Comparison of ENCODE assay signal across 32 cellular contexts in the genomic region with DNA sequence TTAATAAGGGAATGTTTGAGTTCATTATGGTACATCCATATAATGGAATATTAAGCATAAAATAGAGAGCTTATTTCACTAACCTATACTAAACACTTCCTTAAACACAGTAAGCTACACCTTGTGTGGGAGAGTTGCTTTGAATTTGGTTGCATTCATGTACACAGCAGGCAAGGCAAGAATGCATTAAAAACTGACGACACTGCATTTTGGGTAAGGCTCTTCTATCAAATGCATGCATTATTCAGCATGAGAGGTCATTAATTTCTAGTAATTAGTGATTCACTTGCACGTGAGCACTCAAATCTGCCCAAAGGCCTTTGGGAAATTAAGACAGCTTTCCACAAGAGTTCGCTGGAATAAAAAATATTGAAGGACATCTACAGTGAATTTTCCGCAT. TPM values are rescaled to one million over a fixed set of nuclear protein-coding genes. Genes with fewer than 3 reads are reported as not detected.
DNase-seq lines count a peak whose midpoint lies in the region; ATAC-seq, FAIRE-seq and TF ChIP-seq lines count a peak whose summit lies in the region.
"Had no signal": no experiment of that assay in that cellular context is flagged by ENCODE, and none has a peak within 500 bp of the region (broad histone marks: within the 10 kb centered on the region; RNA-seq: fewer than 3 reads in every experiment).

No MANE protein-coding gene starts in this region.

- H2AFZ ChIP-seq in HepG2 (ENCODE audit: low read length) (no peak overlapping the region), IMR-90 (replicated peaks; ENCODE audit: low read length, poor library complexity) (no peak overlapping the region)

- BruUV-seq in HepG2 (replicated peaks; lab: Mats Ljungman, UMichigan), result no TSS peak
- BruUV-seq in IMR-90 (replicated peaks; lab: Mats Ljungman, UMichigan), result no TSS peak

- H3K56ac ChIP-seq in IMR-90 (ENCODE audit: extremely low read depth, insufficient read depth, low read length), result no peak overlapping the region

- H3K18ac ChIP-seq in IMR-90 (ENCODE audit: low read depth, low read length), result no peak overlapping the region

- H3K79me1 ChIP-seq in IMR-90 (ENCODE audit: low read depth in 1 of 2, low read length in 2 of 2), result no peaks in the 10 kb centered on the region

- H3K9ac ChIP-seq in HepG2 (ENCODE audit: insufficient read depth, low read depth, low read length) (no peak overlapping the region), IMR-90 (ENCODE audit: low read depth, low read length) (no peak overlapping the region)
- H3K9ac ChIP-seq: BLaER1; BLaER1 treated with 17β-estradiol and CSF1 and Interleukin-3, amounts not matched to agents 10 nM and 100 nM had no signal

- no peak overlapping the region for H3K23ac ChIP-seq in IMR-90 (ENCODE audit: low read depth, low read length)

- H3K9me3 ChIP-seq in HepG2 (ENCODE audit: low read length), result no peaks in the 10 kb centered on the region
- no peaks in the 10 kb centered on the region for H3K9me3 ChIP-seq in right lobe of liver
- H3K9me3 ChIP-seq in A549, result no peaks in the 10 kb centered on the region
- H3K9me3 ChIP-seq in IMR-90 (ENCODE audit: control insufficient read depth, insufficient read depth, low read length), result no peaks in the 10 kb centered on the region
- H3K9me3 ChIP-seq: BE2C, BLaER1, Caco-2 had no signal

- H3K4me3 ChIP-seq in HepG2 (replicated peaks in 1 of 3; ENCODE audit: insufficient read depth in 1 of 3, low read depth in 2 of 3, low read length in 3 of 3) (no peak overlapping the region), right lobe of liver (no peak overlapping the region), A549 (no peak overlapping the region), IMR-90 (ENCODE audit: insufficient read depth, low read depth, low read length) (no peak overlapping the region)
- H3K4me3 ChIP-seq: BLaER1; BLaER1 treated with 17β-estradiol and CSF1 and Interleukin-3, amounts not matched to agents 10 nM and 100 nM had no signal

- H3K27ac ChIP-seq in HepG2 (ENCODE audit: extremely low read length, insufficient read depth, low read length) (no peak overlapping the region), right lobe of liver (no peak overlapping the region), A549 (no peak overlapping the region), IMR-90 (ENCODE audit: insufficient read depth, low read length) (no peak overlapping the region)
- H3K27ac ChIP-seq: 22Rv1, BLaER1, C4-2B had no signal

- H3K4me2 ChIP-seq in HepG2 (ENCODE audit: low read depth, low read length), result no peak overlapping the region
- H3K4me2 ChIP-seq in A549, result no peak overlapping the region
- H3K4me2 ChIP-seq in IMR-90 (ENCODE audit: low read depth, low read length), result no peak overlapping the region
- H3K4me2 ChIP-seq: BLaER1; BLaER1 treated with 17β-estradiol and CSF1 and Interleukin-3, amounts not matched to agents 10 nM and 100 nM had no signal

- WGBS in HepG2 (ENCODE audit: low lambda C conversion rate), result 64% methylated on average over 4 of the region's 4 CpGs
- WGBS in right lobe of liver (ENCODE audit: insufficient coverage, low coverage, low lambda C conversion rate, missing lambda C conversion rate), result 69% methylated on average over 4 of the region's 4 CpGs
- WGBS in A549 (ENCODE audit: missing lambda C conversion rate), result 81% methylated on average over 4 of the region's 4 CpGs
- 0% methylated on average over 1 of the region's 4 CpGs; no CpG with 5 or more reads in 1 of the 2 experiments for WGBS in IMR-90 (ENCODE audit: extremely low coverage in 2 of 2, insufficient read length in 1 of 2), 2 experiments

- DNase-seq in HepG2 (ENCODE audit: low spot score) (no peak), right lobe of liver (no peak), A549 (ENCODE audit: low read depth in 1 of 2, low spot score in 1 of 2) (no peak), IMR-90 (no peak), NCI-H2081 (lab: John Stamatoyannopoulos, UW) (no peak), GM10266 (ENCODE audit: extremely low spot score) (no peak)
- DNase-seq: 8988T; ACHN; AML-193; BE2C; C1 segment of cervical spinal cord; Caco-2; Calu3; CD4-positive, alpha-beta memory T cell; CD4-positive, alpha-beta T cell; CD4-positive, CD25-positive, alpha-beta regulatory T cell; CD8-positive, alpha-beta memory T cell; CD8-positive, alpha-beta T cell; COR-L47; DMS 273 treated with DMSO at 0.1 percent for 48 hours; DMS153; DMS53; DMS79; DMS79 treated with DMSO at 0.1 percent for 48 hours; DND-41; EL had no signal

- in situ Hi-C loops in HepG2 (cut with HindIII; ENCODE audit: extremely low pct_ligation_motif_present, low pct_unique_long_range_greater_than_20kb), result no loop called here
- in situ Hi-C loops in IMR-90 (cut with MboI; ENCODE audit: low sequenced_read_pairs), result no loop called here

- TF ChIP-seq POLR2A in HepG2 (IDR thresholded peaks at IDR 0.05; ENCODE audit: insufficient read depth in 1 of 2, low read depth in 2 of 2, low read length in 2 of 2) (no peak), right lobe of liver (IDR thresholded peaks at IDR 0.05) (no peak), A549 (IDR thresholded peaks at IDR 0.05; ENCODE audit: low read length) (no peak), IMR-90 (IDR thresholded peaks at IDR 0.05; ENCODE audit: low read depth, low read length) (no peak)

- POLR2A ChIA-PET in HepG2 (lab: Yijun Ruan, JAX), result no interaction called here
- POLR2A ChIA-PET in A549 (lab: Yijun Ruan, JAX), result no interaction called here
- POLR2A ChIA-PET in IMR-90 (lab: Charles Lee; ENCODE audit: unreplicated experiment), result interaction anchor here (0.6 kb wide), 1 partner anchor 77 kb away, joined by 12 read pairs; no protein-coding TSS in a partner anchor

- no peaks in the 10 kb centered on the region for H3K79me2 ChIP-seq in HepG2 (ENCODE audit: insufficient read depth, low read length)

- ATAC-seq in HepG2, result no peak
- ATAC-seq in right lobe of liver, result no peak
- ATAC-seq in A549, result no peak
- no peak for ATAC-seq in IMR-90 (ENCODE audit: low read depth)
- ATAC-seq: CD8-positive, alpha-beta T cell had no signal

- no peak overlapping the region for H4K91ac ChIP-seq in IMR-90 (ENCODE audit: insufficient read depth, low read depth, low read length)

- H4K20me1 ChIP-seq in HepG2 (ENCODE audit: insufficient read depth, low read length) (no peaks in the 10 kb centered on the region), IMR-90 (ENCODE audit: insufficient read depth, low read length) (no peaks in the 10 kb centered on the region)
- H4K20me1 ChIP-seq: BLaER1; BLaER1 treated with 17β-estradiol and CSF1 and Interleukin-3, amounts not matched to agents 10 nM and 100 nM had no signal

- H3K9me1 ChIP-seq in IMR-90 (ENCODE audit: insufficient read depth, low read length), result no peaks in the 10 kb centered on the region

- H2BK120ac ChIP-seq in IMR-90 (ENCODE audit: low read depth, low read length), result no peak overlapping the region

- H3K14ac ChIP-seq in IMR-90 (replicated peaks; ENCODE audit: low read depth, low read length), result no peak overlapping the region

- no peaks in the 10 kb centered on the region for H3K4me1 ChIP-seq in HepG2 (ENCODE audit: insufficient read depth, low read length)
- H3K4me1 ChIP-seq in right lobe of liver, result no peaks in the 10 kb centered on the region
- peaks cover 6% of the 10 kb centered on the region; the same call in 1 of the 3 replicates for H3K4me1 ChIP-seq in A549
- H3K4me1 ChIP-seq in IMR-90 (ENCODE audit: control insufficient read depth, insufficient read depth, low read length), result no peaks in the 10 kb centered on the region
- H3K4me1 ChIP-seq: BE2C, Caco-2 had no signal

- no peak overlapping the region for H2BK5ac ChIP-seq in IMR-90 (ENCODE audit: low read depth, low read length, poor library complexity, severe bottlenecking)

- no peak overlapping the region for H4K5ac ChIP-seq in IMR-90 (ENCODE audit: low read depth, low read length)

- H2BK15ac ChIP-seq in IMR-90 (ENCODE audit: low read depth, low read length), result no peak overlapping the region

- no peak for TF ChIP-seq CTCF in HepG2 (CRISPR knock-in tag; IDR thresholded peaks at IDR 0.05)
- TF ChIP-seq CTCF in right lobe of liver (IDR thresholded peaks at IDR 0.05), result no peak
- TF ChIP-seq CTCF in A549 (IDR thresholded peaks at IDR 0.05), result no peak
- no peak for TF ChIP-seq CTCF in IMR-90 (conservative IDR thresholded peaks at IDR 0.05; ENCODE audit: low read depth, low read length)
- TF ChIP-seq CTCF in GM10266 (IDR thresholded peaks at IDR 0.05; ENCODE audit: control insufficient read depth, insufficient read depth, low read depth, missing control alignments), result no peak

- FAIRE-seq in HepG2 (lab: Jason Lieb, UNC) (no peak), A549 (lab: Jason Lieb, UNC) (no peak)
- FAIRE-seq: A204.1, D721Med had no signal

- H3K4ac ChIP-seq in IMR-90 (ENCODE audit: low read depth, low read length), result no peak overlapping the region

- H4K8ac ChIP-seq in IMR-90 (ENCODE audit: low read depth in 2 of 2, low read length in 2 of 2), result no peak overlapping the region

- no peak for TF ChIP-seq RAD21 in HepG2 (CRISPR knock-in tag; IDR thresholded peaks at IDR 0.05)
- TF ChIP-seq RAD21 in A549 (conservative IDR thresholded peaks at IDR 0.05 in 1 of 2, IDR thresholded peaks at IDR 0.05 in 1 of 2), result no peak
- no peak for TF ChIP-seq RAD21 in IMR-90 (IDR thresholded peaks at IDR 0.05; ENCODE audit: low read length)

- CTCF ChIA-PET in HepG2 (lab: Yijun Ruan, JAX; ENCODE audit: low intra/inter-chr PET ratio, low total read pairs), result no interaction called here
- CTCF ChIA-PET in A549 (lab: Yijun Ruan, JAX), result no interaction called here
- CTCF ChIA-PET in IMR-90 (lab: Yijun Ruan, JAX), result no interaction called here

- dilution Hi-C loops in IMR-90 (cut with HindIII; ENCODE audit: low sequenced_read_pairs, unreplicated experiment), result no loop called here

- H3K27me3 ChIP-seq in HepG2 (ENCODE audit: control insufficient read depth in 1 of 2, insufficient read depth in 2 of 2, low read length in 2 of 2), result no peaks in the 10 kb centered on the region
- H3K27me3 ChIP-seq in right lobe of liver, result no peaks in the 10 kb centered on the region
- no peaks in the 10 kb centered on the region for H3K27me3 ChIP-seq in IMR-90 (ENCODE audit: control insufficient read depth, insufficient read depth, low read length)
- H3K27me3 ChIP-seq: BE2C; BLaER1; BLaER1 treated with 17β-estradiol and CSF1 and Interleukin-3, amounts not matched to agents 10 nM and 100 nM had no signal

- H2AK9ac ChIP-seq in IMR-90 (replicated peaks; ENCODE audit: low read depth, low read length, poor library complexity), result no peak overlapping the region

- intact Hi-C loops in HepG2 (cut with micrococcal nuclease; ENCODE audit: unreplicated experiment), result no loop called here
- intact Hi-C loops in right lobe of liver (cut with DNase I), result no loop called here
- intact Hi-C loops in IMR-90 (cut with micrococcal nuclease), result no loop called here

- H2AK5ac ChIP-seq in IMR-90 (ENCODE audit: low read depth, low read length), result no peak overlapping the region

- H3K36me3 ChIP-seq in HepG2 (replicated peaks in 1 of 2; ENCODE audit: control insufficient read depth in 1 of 2, insufficient read depth in 2 of 2, low read length in 2 of 2) (no peaks in the 10 kb centered on the region), right lobe of liver (no peaks in the 10 kb centered on the region), IMR-90 (ENCODE audit: control insufficient read depth, insufficient read depth, low read length) (no peaks in the 10 kb centered on the region)
- H3K36me3 ChIP-seq: BE2C; BLaER1; BLaER1 treated with 17β-estradiol and CSF1 and Interleukin-3, amounts not matched to agents 10 nM and 100 nM had no signal

- no peak overlapping the region for H2BK20ac ChIP-seq in IMR-90 (ENCODE audit: low read depth, low read length)

- TF ChIP-seq EP300 in HepG2 (IDR thresholded peaks at IDR 0.05; ENCODE audit: low read depth in 2 of 2, low read length in 2 of 2) (no peak), HepG2 (CRISPR knock-in tag; IDR thresholded peaks at IDR 0.05; ENCODE audit: borderline replicate concordance) (no peak), A549 (IDR thresholded peaks at IDR 0.05) (no peak)

RNA-seq across cellular contexts. Expression of a gene that starts 8.8 kb away (rescaled TPM):
- total RNA-seq in HepG2 (2016; rRNA removed; fragmentation: Illumina TruSeq; extraction: Trizol) (18.2 and 31.9 TPM in 2 replicates), right lobe of liver (10 to 100 TPM; 12.2 to 37.1 (median 19.8) TPM), IMR-90 (2012; rRNA removed) (15.2 and 22.5 TPM in 2 replicates)
- 2.6 and 3.0 TPM in 2 replicates for total RNA-seq in HepG2 (2016; cell fraction: cytosol; rRNA removed; fragmentation: Illumina TruSeq; extraction: Trizol; ENCODE audit: low read depth)
- total RNA-seq in HepG2 (2016; cell fraction: insoluble cytoplasmic fraction; rRNA removed; fragmentation: Illumina TruSeq; extraction: Trizol), result 16.7 and 30.1 TPM in 2 replicates
- 4.1 and 4.9 TPM in 2 replicates for total RNA-seq in HepG2 (2016; cell fraction: membrane; rRNA removed; fragmentation: Illumina TruSeq; extraction: Trizol)
- total RNA-seq in HepG2 (2016; cell fraction: nucleus; rRNA removed; fragmentation: Illumina TruSeq; extraction: Trizol), result 23.2 and 31.2 TPM in 2 replicates
- polyA plus RNA-seq in HepG2 (2011; rRNA removed) (21.7 and 26.3 TPM in 2 replicates), A549 (2011; rRNA removed) (46.0 and 49.6 TPM in 2 replicates), A549 (2017; fragmentation: RNase III; extraction: RNeasy Plus Mini Kit Qiagen cat#74134 plus additional on column Dnase treatment) (35.9 to 42.8 TPM (median 38.4 TPM) in 3 replicates), IMR-90 (2012; rRNA removed) (19.1 and 20.0 TPM in 2 replicates)
- 13.0 and 20.8 TPM in 2 replicates for polyA plus RNA-seq in HepG2 (2011; cell fraction: cytosol; rRNA removed)
- polyA plus RNA-seq in HepG2 (2011; cell fraction: nucleus; rRNA removed), result 4.7 and 8.0 TPM in 2 replicates
- 21.6 and 26.0 TPM in 2 replicates for polyA plus RNA-seq in HepG2 (2012)
- polyA plus RNA-seq in HepG2 (2016; cell fraction: cytosol; fragmentation: Illumina TruSeq; extraction: Trizol; ENCODE audit: low read depth), result 2.1 and 2.3 TPM in 2 replicates
- 14.5 and 15.5 TPM in 2 replicates for polyA plus RNA-seq in HepG2 (2016; cell fraction: insoluble cytoplasmic fraction; fragmentation: Illumina TruSeq; extraction: Trizol; ENCODE audit: low read depth)
- polyA plus RNA-seq in HepG2 (2016; cell fraction: membrane; fragmentation: Illumina TruSeq; extraction: Trizol; ENCODE audit: low read depth), result 3.2 and 3.8 TPM in 2 replicates
- polyA plus RNA-seq in HepG2 (2016; cell fraction: nucleus; fragmentation: Illumina TruSeq; extraction: Trizol; ENCODE audit: insufficient read depth, low read depth), result 33.6 and 34.2 TPM in 2 replicates
- polyA minus RNA-seq in HepG2 (2011; rRNA and poly(A)+ RNA removed; ENCODE audit: low replicate concordance), result 5.2 and 5.5 TPM in 2 replicates
- polyA minus RNA-seq in HepG2 (2011; cell fraction: cytosol; rRNA and poly(A)+ RNA removed), result 12.0 and 12.4 TPM in 2 replicates
- 8.1 and 11.8 TPM in 2 replicates for polyA minus RNA-seq in HepG2 (2011; cell fraction: nucleus; rRNA and poly(A)+ RNA removed)
- polyA plus RNA-seq in A549 (2012; cell fraction: cytosol; rRNA removed), result 14.9 and 19.1 TPM in 2 replicates
- polyA plus RNA-seq in A549 (2012; cell fraction: nucleus; rRNA removed), result 14.4 and 16.9 TPM in 2 replicates
- 5.9 and 9.4 TPM in 2 replicates for polyA minus RNA-seq in A549 (2011; rRNA and poly(A)+ RNA removed)
- 2.7 and 3.4 TPM in 2 replicates for polyA plus RNA-seq in IMR-90 (2012; cell fraction: cytosol; rRNA removed)
- 0.92 and 5.3 TPM in 2 replicates for polyA plus RNA-seq in IMR-90 (2012; cell fraction: nucleus; rRNA removed; ENCODE audit: low replicate concordance)

RNA-seq across cellular contexts. Expression of a gene that starts 34.7 kb away (rescaled TPM):
- total RNA-seq in HepG2 (2016; rRNA removed; fragmentation: Illumina TruSeq; extraction: Trizol), result 59.0 and 81.1 TPM in 2 replicates
- total RNA-seq in HepG2 (2016; cell fraction: cytosol; rRNA removed; fragmentation: Illumina TruSeq; extraction: Trizol; ENCODE audit: low read depth), result 11.1 and 14.0 TPM in 2 replicates
- 49.0 and 74.0 TPM in 2 replicates for total RNA-seq in HepG2 (2016; cell fraction: insoluble cytoplasmic fraction; rRNA removed; fragmentation: Illumina TruSeq; extraction: Trizol)
- total RNA-seq in HepG2 (2016; cell fraction: membrane; rRNA removed; fragmentation: Illumina TruSeq; extraction: Trizol), result 17.4 and 21.9 TPM in 2 replicates
- 29.5 and 35.5 TPM in 2 replicates for total RNA-seq in HepG2 (2016; cell fraction: nucleus; rRNA removed; fragmentation: Illumina TruSeq; extraction: Trizol)
- 20.9 and 30.1 TPM in 2 replicates for polyA plus RNA-seq in HepG2 (2011; rRNA removed)
- 10.1 and 15.8 TPM in 2 replicates for polyA plus RNA-seq in HepG2 (2011; cell fraction: cytosol; rRNA removed)
- 4.5 and 5.8 TPM in 2 replicates for polyA plus RNA-seq in HepG2 (2011; cell fraction: nucleus; rRNA removed)
- 36.7 and 39.9 TPM in 2 replicates for polyA plus RNA-seq in HepG2 (2012)
- polyA plus RNA-seq in HepG2 (2016; cell fraction: cytosol; fragmentation: Illumina TruSeq; extraction: Trizol; ENCODE audit: low read depth), result 14.6 and 15.0 TPM in 2 replicates
- 77.4 and 82.2 TPM in 2 replicates for polyA plus RNA-seq in HepG2 (2016; cell fraction: insoluble cytoplasmic fraction; fragmentation: Illumina TruSeq; extraction: Trizol; ENCODE audit: low read depth)
- 14.6 and 17.0 TPM in 2 replicates for polyA plus RNA-seq in HepG2 (2016; cell fraction: membrane; fragmentation: Illumina TruSeq; extraction: Trizol; ENCODE audit: low read depth)
- 34.7 and 45.5 TPM in 2 replicates for polyA plus RNA-seq in HepG2 (2016; cell fraction: nucleus; fragmentation: Illumina TruSeq; extraction: Trizol; ENCODE audit: insufficient read depth, low read depth)
- 3.2 and 15.5 TPM in 2 replicates for polyA minus RNA-seq in HepG2 (2011; rRNA and poly(A)+ RNA removed; ENCODE audit: low replicate concordance)
- polyA minus RNA-seq in HepG2 (2011; cell fraction: cytosol; rRNA and poly(A)+ RNA removed), result 4.1 and 7.7 TPM in 2 replicates
- 13.5 and 14.9 TPM in 2 replicates for polyA minus RNA-seq in HepG2 (2011; cell fraction: nucleus; rRNA and poly(A)+ RNA removed)
- total RNA-seq in right lobe of liver, result 10 to 100 TPM; 20.7 to 31.2 (median 25.5) TPM
- 133 and 163 TPM in 2 replicates for polyA plus RNA-seq in A549 (2011; rRNA removed)
- 42.6 and 47.6 TPM in 2 replicates for polyA plus RNA-seq in A549 (2012; cell fraction: cytosol; rRNA removed)
- polyA plus RNA-seq in A549 (2012; cell fraction: nucleus; rRNA removed), result 15.6 and 20.5 TPM in 2 replicates
- polyA plus RNA-seq in A549 (2017; fragmentation: RNase III; extraction: RNeasy Plus Mini Kit Qiagen cat#74134 plus additional on column Dnase treatment), result 92.5 to 103 TPM (median 94.5 TPM) in 3 replicates
- polyA minus RNA-seq in A549 (2011; rRNA and poly(A)+ RNA removed), result 12.6 and 14.1 TPM in 2 replicates
- 36.9 and 48.6 TPM in 2 replicates for total RNA-seq in IMR-90 (2012; rRNA removed)
- 45.8 and 52.8 TPM in 2 replicates for polyA plus RNA-seq in IMR-90 (2012; rRNA removed)
- polyA plus RNA-seq in IMR-90 (2012; cell fraction: cytosol; rRNA removed), result 9.8 and 20.8 TPM in 2 replicates
- polyA plus RNA-seq in IMR-90 (2012; cell fraction: nucleus; rRNA removed; ENCODE audit: low replicate concordance), result 3.1 and 25.6 TPM in 2 replicates
